Comparison of ENCODE assay signal across 17 cellular contexts in the genomic region with DNA sequence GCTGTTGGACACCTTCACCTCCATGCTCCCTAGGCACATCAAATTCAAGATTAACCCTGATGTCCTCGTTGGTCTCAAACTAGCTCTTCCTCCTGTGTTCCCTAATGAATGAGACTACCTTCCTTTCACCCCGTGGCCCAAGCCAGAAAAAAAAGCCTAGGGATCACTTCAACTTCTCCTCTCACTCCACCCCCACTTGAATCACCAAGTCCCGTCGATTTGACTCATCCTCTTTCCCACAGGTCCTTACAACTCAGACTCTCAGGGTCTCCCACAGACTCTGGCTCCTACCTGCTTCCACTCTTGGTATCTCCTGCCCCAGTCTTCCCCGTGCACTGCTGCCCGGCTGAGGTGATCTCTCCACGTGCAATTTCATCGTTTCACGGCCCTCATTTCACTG. TPM values are rescaled to one million over a fixed set of nuclear protein-coding genes. Genes with fewer than 3 reads are reported as not detected.
DNase-seq lines count a peak whose midpoint lies in the region; ATAC-seq, FAIRE-seq and TF ChIP-seq lines count a peak whose summit lies in the region.
"Had no signal": no experiment of that assay in that cellular context is flagged by ENCODE, and none has a peak within 500 bp of the region (broad histone marks: within the 10 kb centered on the region; RNA-seq: fewer than 3 reads in every experiment).

No MANE protein-coding gene starts in this region.

- H3K9me1 ChIP-seq in K562 (ENCODE audit: control insufficient read depth, insufficient read depth, low read length), result no peaks in the 10 kb centered on the region

- POLR2A ChIA-PET in K562 (lab: Yijun Ruan, JAX), result interaction anchor here (1.0 to 1.1 kb wide), 2 partner anchors 10 to 19 kb away, joined by 3 read pairs; no protein-coding TSS in a partner anchor

- CTCF ChIA-PET in K562 (lab: Yijun Ruan, JAX; ENCODE audit: low intra/inter-chr PET ratio), result no interaction called here

- no peak overlapping the region for H3K4me3 ChIP-seq in K562
- H3K4me3 ChIP-seq in smooth muscle cell, result no peak overlapping the region
- H3K4me3 ChIP-seq: SK-N-MC had no signal

- TF ChIP-seq CTCF in K562 (IDR thresholded peaks at IDR 0.05 in 2 of 3, conservative IDR thresholded peaks at IDR 0.05 in 1 of 3; ENCODE audit: insufficient read depth in 2 of 3, low read depth in 1 of 3, low read length in 3 of 3) (no peak), smooth muscle cell (IDR thresholded peaks at IDR 0.05; ENCODE audit: borderline replicate concordance, insufficient read depth, poor library complexity, severe bottlenecking) (no peak)

- H3K27ac ChIP-seq in K562 (ENCODE audit: extremely low read depth, low read depth, low read length), result no peak overlapping the region
- H3K27ac ChIP-seq in smooth muscle cell (ENCODE audit: low read depth), result no peak overlapping the region
- H3K27ac ChIP-seq: SK-N-MC had no signal

- no peak for TF ChIP-seq POLR2A in K562 (conservative IDR thresholded peaks at IDR 0.05)

- 59% methylated on average over 8 of the region's 9 CpGs for WGBS in K562 (ENCODE audit: insufficient coverage, low coverage, missing lambda C conversion rate)
- WGBS in smooth muscle cell (ENCODE audit: low lambda C conversion rate), result 74% methylated on average over 9 of the region's 9 CpGs

- H3K79me2 ChIP-seq in K562 (ENCODE audit: control insufficient read depth, insufficient read depth, low read length) (no peaks in the 10 kb centered on the region), smooth muscle cell (ENCODE audit: low read depth) (peaks cover 3% of the 10 kb centered on the region)

- no peaks in the 10 kb centered on the region for H3K27me3 ChIP-seq in K562 (ENCODE audit: control insufficient read depth in 2 of 2, insufficient read depth in 2 of 2, low read length in 2 of 2)
- H3K27me3 ChIP-seq in smooth muscle cell (ENCODE audit: low read depth), result no peaks in the 10 kb centered on the region

- no peak overlapping the region for H2AFZ ChIP-seq in K562 (ENCODE audit: low read depth, low read length)
- no peak overlapping the region for H2AFZ ChIP-seq in smooth muscle cell (ENCODE audit: low read depth)

- H3K9me3 ChIP-seq in K562 (replicated peaks; ENCODE audit: control insufficient read depth, insufficient read depth, low read depth, low read length), result no peaks in the 10 kb centered on the region
- no peaks in the 10 kb centered on the region for H3K9me3 ChIP-seq in smooth muscle cell (replicated peaks; ENCODE audit: low read depth)

- no peaks in the 10 kb centered on the region for H3F3A ChIP-seq in smooth muscle cell (ENCODE audit: low read depth)

- TF ChIP-seq RAD21 in K562 (CRISPR knock-in tag; conservative IDR thresholded peaks at IDR 0.05 in 1 of 2, IDR thresholded peaks at IDR 0.05 in 1 of 2), result no peak

- H3K4me2 ChIP-seq in K562 (ENCODE audit: insufficient read depth, low read length), result no peak overlapping the region; the same call in 1 of the 2 replicates
- no peak overlapping the region for H3K4me2 ChIP-seq in smooth muscle cell

- in situ Hi-C loops in K562 (cut with MboI), result no loop called here

- intact Hi-C loops in K562 (cut with micrococcal nuclease), result no loop called here

- DNase-seq in EH (ENCODE audit: low read depth) (peak; percentile 56), HT1080 (ENCODE audit: low read depth) (peak; percentile 47), K562 (ENCODE audit: extremely low read depth in 1 of 4, low spot score in 3 of 4) (no peak), renal cortical epithelial cell (ENCODE audit: low read depth) (peak; percentile 40), smooth muscle cell (lab: John Stamatoyannopoulos, UW; ENCODE audit: unreplicated experiment) (no peak), RKO (ENCODE audit: low spot score) (no peak), epidermal melanocyte (ENCODE audit: insufficient read length, low spot score) (no peak)
- DNase-seq: ACHN; CD4-positive, alpha-beta memory T cell; DND-41; NCI-H1092 treated with DMSO at 0.1 percent for 48 hours; NCI-H1694; NCI-H69 had no signal

- TF ChIP-seq EP300 in K562 (IDR thresholded peaks at IDR 0.05; ENCODE audit: low read length), result no peak

- no peak for FAIRE-seq in K562 (lab: Jason Lieb, UNC)
- FAIRE-seq: D721Med, HTR-8/SVneo had no signal

- H3K9ac ChIP-seq in K562 (ENCODE audit: insufficient read depth in 1 of 2, low read depth in 2 of 2, low read length in 2 of 2), result peak overlapping the region in 1 of 2 experiments; percentile 13; a peak in 1 of 4 replicates
- H3K9ac ChIP-seq in smooth muscle cell (ENCODE audit: low read depth), result no peak overlapping the region

- peaks cover 18 to 32% of the 10 kb centered on the region in 2 experiments; a peak in 4 of 5 replicates for H3K4me1 ChIP-seq in K562 (replicated peaks in 1 of 2; ENCODE audit: control insufficient read depth in 2 of 2, insufficient read depth in 2 of 2, low read length in 2 of 2)
- H3K4me1 ChIP-seq in smooth muscle cell (ENCODE audit: low read depth), result no peaks in the 10 kb centered on the region

- ATAC-seq in K562, result no peak
- ATAC-seq: HCT116 had no signal

- H3K36me3 ChIP-seq in K562 (ENCODE audit: control insufficient read depth, insufficient read depth, low read length), result no peaks in the 10 kb centered on the region; the same call in 2 of the 3 replicates
- H3K36me3 ChIP-seq in smooth muscle cell (ENCODE audit: low read depth), result no peaks in the 10 kb centered on the region

- no TSS peak for BruUV-seq in K562 (replicated peaks; lab: Mats Ljungman, UMichigan)

- no peaks in the 10 kb centered on the region for H4K20me1 ChIP-seq in K562 (replicated peaks; ENCODE audit: control insufficient read depth, insufficient read depth, low read length)
- H4K20me1 ChIP-seq in smooth muscle cell (ENCODE audit: low read depth), result peaks cover 43% of the 10 kb centered on the region

TF ChIP-seq in K562, 482 proteins besides CTCF, POLR2A, EP300 and RAD21 (continues in another document):
- TF ChIP-seq ZBTB12 (CRISPR knock-in tag; IDR thresholded peaks at IDR 0.05), result no peak
- no peak for TF ChIP-seq MEF2A (IDR thresholded peaks at IDR 0.05; ENCODE audit: control insufficient read depth, low read depth, low read length)
- no peak for TF ChIP-seq ZNF507 (tag; conservative IDR thresholded peaks at IDR 0.05)
- TF ChIP-seq NR2C1 (IDR thresholded peaks at IDR 0.05), result no peak
- no peak for TF ChIP-seq NR2C1 (tag; IDR thresholded peaks at IDR 0.05)

RNA-seq across cellular contexts. Expression of gene SLC25A43, which starts 8.5 kb away (rescaled TPM):
- total RNA-seq in HT1080 (2014; rRNA removed; shearing (Covaris generic)), result 15.7 and 16.7 TPM in 2 replicates
- 16.4 and 17.1 TPM in 2 replicates for polyA plus RNA-seq in HT1080 (2015; cell fraction: cytosol; rRNA removed)
- 5.7 and 5.9 TPM in 2 replicates for polyA plus RNA-seq in HT1080 (2015; cell fraction: nucleus; rRNA removed)
- 2.7 and 4.8 TPM in 2 replicates for total RNA-seq in K562 (2011; cell fraction: chromatin; rRNA removed; ENCODE audit: low replicate concordance)
- total RNA-seq in K562 (2011; cell fraction: nucleolus; rRNA removed), result 1.8 and 2.2 TPM in 2 replicates
- total RNA-seq in K562 (2011; cell fraction: nucleoplasm; rRNA removed), result 3.0 and 3.7 TPM in 2 replicates
- total RNA-seq in K562 (2014; rRNA removed) (4.0 and 5.4 TPM in 2 replicates), K562 (2014; rRNA removed; fragmentation: Illumina TruSeq; extraction: Trizol) (5.1 and 5.7 TPM in 2 replicates), K562 (2015; rRNA removed; fragmentation: Illumina TruSeq; extraction: Trizol) (4.4 and 5.0 TPM in 2 replicates), K562 (2021) (4.8 and 5.8 TPM in 2 replicates), renal cortical epithelial cell (18.7 and 24.3 TPM in 2 replicates), smooth muscle cell (8.8 and 15.4 TPM in 2 replicates)
- polyA plus RNA-seq in K562 (2011; rRNA removed) (3.2 and 3.6 TPM in 2 replicates), K562 (2014; fragmentation: Illumina TruSeq; extraction: Trizol) (6.6 and 8.4 TPM in 2 replicates), K562 (2014; fragmentation: Nextera tagmentation; extraction: Ambion mirVana) (1 to 10 TPM; 1.3 to 2.2 TPM), K562 (2014; rRNA removed) (2.9 and 4.1 TPM in 2 replicates), smooth muscle cell (11.9 and 15.6 TPM in 2 replicates)
- polyA plus RNA-seq in K562 (2011; cell fraction: cytosol; rRNA removed), result 3.0 and 3.3 TPM in 2 replicates
- 2.2 and 2.3 TPM in 2 replicates for polyA plus RNA-seq in K562 (2011; cell fraction: nucleus; rRNA removed)
- polyA plus RNA-seq in K562 (2012), result 6.8 and 11.2 TPM in 2 replicates
- 1.8 and 1.9 TPM in 2 replicates for polyA minus RNA-seq in K562 (2011; rRNA and poly(A)+ RNA removed)
- 1.4 and 1.6 TPM in 2 replicates for polyA minus RNA-seq in K562 (2011; cell fraction: cytosol; rRNA and poly(A)+ RNA removed)
- 1.2 and 1.3 TPM in 2 replicates for polyA minus RNA-seq in K562 (2011; cell fraction: nucleus; rRNA and poly(A)+ RNA removed)

Comparison
In these comparisons a context has a peak if more than half of its experiments do, and no peak if none do; other contexts are left out.
1. DNase-seq: peak in EH (single experiment), HT1080 (single experiment) and renal cortical epithelial cell (single experiment); none in K562 (0 of 4), smooth muscle cell (single experiment), RKO (single experiment) and epidermal melanocyte (single experiment).